In the genomic region with DNA sequence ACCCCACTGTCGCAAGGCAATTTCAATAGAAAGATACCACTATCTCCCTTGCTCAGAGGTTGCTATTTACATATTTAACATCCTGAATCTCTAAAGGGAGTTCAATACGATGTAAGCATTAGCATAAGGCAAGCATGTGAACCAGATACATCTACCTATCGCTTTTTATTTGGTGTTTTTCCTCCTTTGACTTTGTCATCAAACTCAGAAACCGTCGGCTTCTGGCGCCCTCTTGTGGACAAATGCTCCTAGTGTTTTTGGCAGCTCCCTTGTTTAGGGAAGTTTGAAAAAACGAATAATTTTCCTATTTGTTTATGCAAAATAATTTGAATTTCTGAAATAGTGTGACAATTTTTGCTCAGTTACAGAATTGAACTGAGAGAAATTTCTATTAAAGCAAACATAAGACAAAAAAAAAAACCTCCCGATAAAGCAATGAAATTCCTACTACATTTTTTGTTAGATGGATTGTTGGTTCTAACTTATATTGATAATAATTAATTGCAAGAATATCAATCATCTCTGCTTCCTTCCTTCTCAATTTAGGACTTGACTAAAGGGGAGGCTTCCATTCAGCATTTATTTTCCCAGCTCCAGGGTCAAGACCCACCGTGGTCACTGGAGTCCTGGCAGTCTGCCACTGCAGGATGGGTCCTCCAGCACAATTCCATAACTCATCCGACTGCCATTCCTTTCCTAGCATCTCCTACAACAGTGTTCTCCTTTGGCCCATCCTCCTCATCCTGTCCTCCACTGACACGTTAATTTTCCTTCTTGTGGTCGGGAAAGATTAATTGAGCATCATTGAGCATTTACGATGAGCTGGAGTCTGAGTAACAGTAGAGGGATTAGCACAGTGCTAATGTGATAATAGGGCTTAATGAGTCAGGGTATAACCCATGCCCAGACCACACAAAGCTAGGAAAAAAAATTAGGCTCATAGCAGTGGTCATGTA, we compare ENCODE assay signal across 8 cellular contexts.
DNase-seq lines count a peak whose midpoint lies in the region; ATAC-seq, FAIRE-seq and TF ChIP-seq lines count a peak whose summit lies in the region.

No MANE protein-coding gene starts in this region.

- peak; percentile 68 for DNase-seq in A172 (ENCODE audit: low spot score)
- DNase-seq in NCI-H2196 treated with DMSO at 0.1 percent for 48 hours (lab: John Stamatoyannopoulos, UW; ENCODE audit: unreplicated experiment) = peak; percentile 60
- DNase-seq in WTC11 (ENCODE audit: low spot score) = peak; percentile 78
- DNase-seq in caudate nucleus (lab: John Stamatoyannopoulos, UW) = peak in 52 of 61 donors; percentile 0 to 76 (median 22)
- DNase-seq in kidney = peak; percentile 83
- DNase-seq in stimulated activated CD4-positive, alpha-beta T cell treated with anti-CD3 and anti-CD28 coated beads, Interleukin-1b, Interleukin-23, amount 100 ng/mL, for 48 hours = peak; percentile 79

- no peaks in the 10 kb centered on the region for H3K9me3 Mint-ChIP-seq in WTC11

- H3K9ac ChIP-seq in kidney (ENCODE audit: low read length in 2 of 2) = peak overlapping the region in 1 of 2 donors; percentile 27

- no peaks in the 10 kb centered on the region for H3K9me3 ChIP-seq in kidney (ENCODE audit: control insufficient read depth in 1 of 2, low read length in 2 of 2)

- H3K27ac ChIP-seq in caudate nucleus (ENCODE audit: low read depth, low read length) = no peak overlapping the region
- H3K27ac ChIP-seq in kidney (ENCODE audit: low read depth in 2 of 2, low read length in 2 of 2) = no peak overlapping the region

- intact Hi-C loops in kidney (cut with DNase I) = no loop called here

- FAIRE-seq in kidney (lab: Jason Lieb, UNC) = peak; percentile 89

- H3K27me3 Mint-ChIP-seq in WTC11 (ENCODE audit: low read depth) = no peaks in the 10 kb centered on the region

- CTCF ChIA-PET in WTC11 (lab: Charles Lee) = interaction anchor here (0.6 to 2.1 kb wide), 13 partner anchors 9 to 804 kb away, joined by 3 to 6 read pairs (median 4); no protein-coding TSS in a partner anchor

- TF ChIP-seq CTCF in WTC11 (IDR thresholded peaks at IDR 0.05) (peak; percentile 84), kidney (IDR thresholded peaks at IDR 0.05; ENCODE audit: borderline replicate concordance, extremely low read depth, insufficient read depth) (peak; percentile 86)

- no peaks in the 10 kb centered on the region for H3K36me3 ChIP-seq in kidney (ENCODE audit: control insufficient read depth in 1 of 2, insufficient read depth in 2 of 2, low read length in 2 of 2)

- no peak overlapping the region; the same call in 1 of the 2 replicates for H3K4me3 Mint-ChIP-seq in WTC11

- H3K4me1 Mint-ChIP-seq in WTC11 = no peaks in the 10 kb centered on the region

- no peaks in the 10 kb centered on the region for H3K4me1 ChIP-seq in kidney (ENCODE audit: control insufficient read depth in 1 of 2, insufficient read depth in 1 of 2, low read depth in 1 of 2, low read length in 2 of 2)

- no peak overlapping the region for H3K4me3 ChIP-seq in kidney (ENCODE audit: low read length in 2 of 2)

- POLR2A ChIA-PET in WTC11 (lab: Charles Lee) = no interaction called here

- H3K36me3 Mint-ChIP-seq in WTC11 = no peaks in the 10 kb centered on the region

- ATAC-seq in GM18498 (IDR thresholded peaks at IDR 0.05; ENCODE audit: unreplicated experiment) (peak; percentile 56), HG02981 (IDR thresholded peaks at IDR 0.05; ENCODE audit: unreplicated experiment) (peak; percentile 52), WTC11 (peak; percentile 56; the same call in 1 of the 2 replicates)

- H3K27ac Mint-ChIP-seq in WTC11 = no peak overlapping the region

TF ChIP-seq in WTC11, 78 proteins besides CTCF, POLR2A, EP300 and RAD21:
- TF ChIP-seq OVOL2 (CRISPR knock-in tag; IDR thresholded peaks at IDR 0.05; ENCODE audit: borderline replicate concordance) (no peak), SOX15 (CRISPR knock-in tag; IDR thresholded peaks at IDR 0.05) (no peak), GRHL2 (CRISPR knock-in tag; IDR thresholded peaks at IDR 0.05; ENCODE audit: insufficient replicate concordance, severe bottlenecking) (no peak), IRF2 (CRISPR knock-in tag; IDR thresholded peaks at IDR 0.05; ENCODE audit: borderline replicate concordance, low read depth) (no peak), PREB (CRISPR knock-in tag; IDR thresholded peaks at IDR 0.05; ENCODE audit: borderline replicate concordance) (no peak), HMGA2 (CRISPR knock-in tag; IDR thresholded peaks at IDR 0.05) (no peak), E2F1 (CRISPR knock-in tag; IDR thresholded peaks at IDR 0.05) (no peak), ETV6 (CRISPR knock-in tag; IDR thresholded peaks at IDR 0.05) (no peak)
- TF ChIP-seq, protein P1, sequence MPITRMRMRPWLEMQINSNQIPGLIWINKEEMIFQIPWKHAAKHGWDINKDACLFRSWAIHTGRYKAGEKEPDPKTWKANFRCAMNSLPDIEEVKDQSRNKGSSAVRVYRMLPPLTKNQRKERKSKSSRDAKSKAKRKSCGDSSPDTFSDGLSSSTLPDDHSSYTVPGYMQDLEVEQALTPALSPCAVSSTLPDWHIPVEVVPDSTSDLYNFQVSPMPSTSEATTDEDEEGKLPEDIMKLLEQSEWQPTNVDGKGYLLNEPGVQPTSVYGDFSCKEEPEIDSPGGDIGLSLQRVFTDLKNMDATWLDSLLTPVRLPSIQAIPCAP (CRISPR knock-in tag; IDR thresholded peaks at IDR 0.05) = no peak
- TF ChIP-seq, protein P2, sequence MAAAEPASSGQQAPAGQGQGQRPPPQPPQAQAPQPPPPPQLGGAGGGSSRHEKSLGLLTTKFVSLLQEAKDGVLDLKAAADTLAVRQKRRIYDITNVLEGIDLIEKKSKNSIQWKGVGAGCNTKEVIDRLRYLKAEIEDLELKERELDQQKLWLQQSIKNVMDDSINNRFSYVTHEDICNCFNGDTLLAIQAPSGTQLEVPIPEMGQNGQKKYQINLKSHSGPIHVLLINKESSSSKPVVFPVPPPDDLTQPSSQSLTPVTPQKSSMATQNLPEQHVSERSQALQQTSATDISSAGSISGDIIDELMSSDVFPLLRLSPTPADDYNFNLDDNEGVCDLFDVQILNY (CRISPR knock-in tag; IDR thresholded peaks at IDR 0.05) = no peak
- TF ChIP-seq, protein P3, sequence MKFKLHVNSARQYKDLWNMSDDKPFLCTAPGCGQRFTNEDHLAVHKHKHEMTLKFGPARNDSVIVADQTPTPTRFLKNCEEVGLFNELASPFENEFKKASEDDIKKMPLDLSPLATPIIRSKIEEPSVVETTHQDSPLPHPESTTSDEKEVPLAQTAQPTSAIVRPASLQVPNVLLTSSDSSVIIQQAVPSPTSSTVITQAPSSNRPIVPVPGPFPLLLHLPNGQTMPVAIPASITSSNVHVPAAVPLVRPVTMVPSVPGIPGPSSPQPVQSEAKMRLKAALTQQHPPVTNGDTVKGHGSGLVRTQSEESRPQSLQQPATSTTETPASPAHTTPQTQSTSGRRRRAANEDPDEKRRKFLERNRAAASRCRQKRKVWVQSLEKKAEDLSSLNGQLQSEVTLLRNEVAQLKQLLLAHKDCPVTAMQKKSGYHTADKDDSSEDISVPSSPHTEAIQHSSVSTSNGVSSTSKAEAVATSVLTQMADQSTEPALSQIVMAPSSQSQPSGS (CRISPR knock-in tag; IDR thresholded peaks at IDR 0.05; ENCODE audit: borderline replicate concordance, low read depth) = no peak

Comparison
In these comparisons a context has a peak if more than half of its experiments do, and no peak if none do; other contexts are left out.
1. DNase-seq: peak in every context shown above with its lines; median percentile 83 in kidney; 79 in stimulated activated CD4-positive, alpha-beta T cell treated with anti-CD3 and anti-CD28 coated beads, Interleukin-1b, Interleukin-23, amount 100 ng/mL, for 48 hours; 78 in WTC11; 68 in A172; 60 in NCI-H2196 treated with DMSO at 0.1 percent for 48 hours; 22 in caudate nucleus.